ENCODE assay signal across 1 cellular context in genomic region chr5:52804978-52805377, GRCh38.
TF ChIP-seq lines count a peak whose summit lies in the region.

No MANE protein-coding gene starts in this region.

TF ChIP-seq in IMR-90, 13 proteins besides CTCF, POLR2A, EP300 and RAD21:
- no peak for TF ChIP-seq SMC3 (IDR thresholded peaks at IDR 0.05; ENCODE audit: low read depth, low read length)
- no peak for TF ChIP-seq CHD1 (IDR thresholded peaks at IDR 0.05; ENCODE audit: low read depth, low read length)
- no peak for TF ChIP-seq MAFK (IDR thresholded peaks at IDR 0.05; ENCODE audit: low read depth, low read length)
- TF ChIP-seq ELK1 (IDR thresholded peaks at IDR 0.05; ENCODE audit: borderline replicate concordance, low read depth, low read length), result no peak
- no peak for TF ChIP-seq CEBPB (IDR thresholded peaks at IDR 0.05; ENCODE audit: low read depth, low read length)
- no peak for TF ChIP-seq USF2 (IDR thresholded peaks at IDR 0.05; ENCODE audit: low read depth, low read length)
- no peak for TF ChIP-seq FOS (IDR thresholded peaks at IDR 0.05; ENCODE audit: low read depth, low read length)
- TF ChIP-seq RCOR1 (IDR thresholded peaks at IDR 0.05; ENCODE audit: insufficient replicate concordance, low read length), result no peak
- TF ChIP-seq RFX5 (IDR thresholded peaks at IDR 0.05; ENCODE audit: low read depth, low read length), result no peak
- no peak for TF ChIP-seq MXI1 (IDR thresholded peaks at IDR 0.05; ENCODE audit: borderline replicate concordance, low read depth, low read length)
- no peak for TF ChIP-seq NFE2L2 (IDR thresholded peaks at IDR 0.05; ENCODE audit: low read depth, low read length)
- TF ChIP-seq BHLHE40 (IDR thresholded peaks at IDR 0.05; ENCODE audit: low read depth, low read length), result no peak
- no peak for TF ChIP-seq MAZ (IDR thresholded peaks at IDR 0.05; ENCODE audit: borderline replicate concordance, low read depth, low read length)
